ENCODE assay signal across 1 cellular context in the genomic region with DNA sequence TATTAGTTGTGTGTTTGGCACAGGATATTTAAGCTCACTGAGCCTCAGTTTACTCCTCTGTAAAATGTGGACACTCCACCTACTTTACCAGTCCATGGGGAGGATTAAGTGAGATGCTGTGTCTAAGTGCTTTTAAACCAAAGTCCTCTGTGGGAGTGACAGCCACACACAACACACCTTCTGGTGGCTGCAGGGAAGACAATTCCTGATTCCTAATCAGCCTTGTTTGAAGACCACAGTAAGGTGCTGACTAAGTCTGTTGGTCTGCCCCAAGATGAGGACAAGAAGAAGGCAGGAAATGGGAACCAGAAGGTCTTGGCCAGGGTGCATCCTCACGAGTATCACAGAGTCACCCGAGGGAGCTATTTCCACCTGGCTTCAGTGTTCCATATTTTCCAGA.
TF ChIP-seq lines count a peak whose summit lies in the region.

No MANE protein-coding gene starts in this region.

TF ChIP-seq in HepG2, 621 proteins besides CTCF, POLR2A, EP300 and RAD21:
- no peak for TF ChIP-seq KAT7 (CRISPR knock-in tag; IDR thresholded peaks at IDR 0.05; ENCODE audit: borderline replicate concordance)
- TF ChIP-seq, protein P1, sequence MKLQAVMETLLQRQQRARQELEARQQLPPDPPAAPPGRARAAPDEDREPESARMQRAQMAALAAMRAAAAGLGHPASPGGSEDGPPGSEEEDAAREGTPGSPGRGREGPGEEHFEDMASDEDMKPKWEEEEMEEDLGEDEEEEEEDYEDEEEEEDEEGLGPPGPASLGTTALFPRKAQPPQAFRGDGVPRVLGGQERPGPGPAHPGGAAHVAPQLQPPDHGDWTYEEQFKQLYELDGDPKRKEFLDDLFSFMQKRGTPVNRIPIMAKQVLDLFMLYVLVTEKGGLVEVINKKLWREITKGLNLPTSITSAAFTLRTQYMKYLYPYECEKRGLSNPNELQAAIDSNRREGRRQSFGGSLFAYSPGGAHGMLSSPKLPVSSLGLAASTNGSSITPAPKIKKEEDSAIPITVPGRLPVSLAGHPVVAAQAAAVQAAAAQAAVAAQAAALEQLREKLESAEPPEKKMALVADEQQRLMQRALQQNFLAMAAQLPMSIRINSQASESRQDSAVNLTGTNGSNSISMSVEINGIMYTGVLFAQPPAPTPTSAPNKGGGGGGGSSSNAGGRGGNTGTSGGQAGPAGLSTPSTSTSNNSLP (IDR thresholded peaks at IDR 0.05; ENCODE audit: low read depth, low read length): no peak
- TF ChIP-seq SMC3 (IDR thresholded peaks at IDR 0.05; ENCODE audit: low read length): no peak
- TF ChIP-seq, protein P2, sequence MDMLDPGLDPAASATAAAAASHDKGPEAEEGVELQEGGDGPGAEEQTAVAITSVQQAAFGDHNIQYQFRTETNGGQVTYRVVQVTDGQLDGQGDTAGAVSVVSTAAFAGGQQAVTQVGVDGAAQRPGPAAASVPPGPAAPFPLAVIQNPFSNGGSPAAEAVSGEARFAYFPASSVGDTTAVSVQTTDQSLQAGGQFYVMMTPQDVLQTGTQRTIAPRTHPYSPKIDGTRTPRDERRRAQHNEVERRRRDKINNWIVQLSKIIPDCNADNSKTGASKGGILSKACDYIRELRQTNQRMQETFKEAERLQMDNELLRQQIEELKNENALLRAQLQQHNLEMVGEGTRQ (IDR thresholded peaks at IDR 0.05; ENCODE audit: low read depth, low read length): no peak
- TF ChIP-seq, protein P2 (CRISPR knock-in tag; IDR thresholded peaks at IDR 0.05; ENCODE audit: borderline replicate concordance): no peak
TF ChIP-seq in HepG2: peak in this region for 0.
